In genomic region chr1:106899644-106900043, GRCh38 we compare ENCODE assay signal across 27 cellular contexts.
DNase-seq lines count a peak whose midpoint lies in the region; ATAC-seq lines count a peak whose summit lies in the region.
"Had no signal": no experiment of that assay in that cellular context is flagged by ENCODE, and none has a peak within 500 bp of the region (broad histone marks: within the 10 kb centered on the region; RNA-seq: fewer than 3 reads in every experiment).

No MANE protein-coding gene starts in this region.

- DNase-seq in inferior parietal cortex (ENCODE audit: extremely low spot score) = peak; percentile 8
- peak; percentile 8 for DNase-seq in middle frontal gyrus (ENCODE audit: extremely low spot score, low spot score)
- DNase-seq in superior temporal gyrus (ENCODE audit: extremely low spot score) = peak; percentile 29
- no peak for DNase-seq in A172 (ENCODE audit: low spot score)
- no peak for DNase-seq in activated naive CD4-positive, alpha-beta T cell treated with Interleukin-2 at 50 U/mL for 16 hours
- DNase-seq: 8988T; ACHN; AML-193; BE2C; C1 segment of cervical spinal cord; Caco-2; Calu3; CD4-positive, alpha-beta memory T cell; CD4-positive, alpha-beta T cell; CD4-positive, CD25-positive, alpha-beta regulatory T cell; CD8-positive, alpha-beta memory T cell; CD8-positive, alpha-beta T cell; COR-L47; DMS 273 treated with DMSO at 0.1 percent for 48 hours; DMS153; DMS53; DMS79; DMS79 treated with DMSO at 0.1 percent for 48 hours; DND-41; EL had no signal

- ATAC-seq in HG03432 (IDR thresholded peaks at IDR 0.05; ENCODE audit: unreplicated experiment) = no peak
- ATAC-seq: A549; CD8-positive, alpha-beta T cell had no signal

Comparison
In these comparisons a context has a peak if more than half of its experiments do, and no peak if none do; other contexts are left out.
1. DNase-seq: peak in inferior parietal cortex (single experiment), middle frontal gyrus (single experiment) and superior temporal gyrus (single experiment); none in A172 (single experiment) and activated naive CD4-positive, alpha-beta T cell treated with Interleukin-2 at 50 U/mL for 16 hours (single experiment).